In the genomic region with DNA sequence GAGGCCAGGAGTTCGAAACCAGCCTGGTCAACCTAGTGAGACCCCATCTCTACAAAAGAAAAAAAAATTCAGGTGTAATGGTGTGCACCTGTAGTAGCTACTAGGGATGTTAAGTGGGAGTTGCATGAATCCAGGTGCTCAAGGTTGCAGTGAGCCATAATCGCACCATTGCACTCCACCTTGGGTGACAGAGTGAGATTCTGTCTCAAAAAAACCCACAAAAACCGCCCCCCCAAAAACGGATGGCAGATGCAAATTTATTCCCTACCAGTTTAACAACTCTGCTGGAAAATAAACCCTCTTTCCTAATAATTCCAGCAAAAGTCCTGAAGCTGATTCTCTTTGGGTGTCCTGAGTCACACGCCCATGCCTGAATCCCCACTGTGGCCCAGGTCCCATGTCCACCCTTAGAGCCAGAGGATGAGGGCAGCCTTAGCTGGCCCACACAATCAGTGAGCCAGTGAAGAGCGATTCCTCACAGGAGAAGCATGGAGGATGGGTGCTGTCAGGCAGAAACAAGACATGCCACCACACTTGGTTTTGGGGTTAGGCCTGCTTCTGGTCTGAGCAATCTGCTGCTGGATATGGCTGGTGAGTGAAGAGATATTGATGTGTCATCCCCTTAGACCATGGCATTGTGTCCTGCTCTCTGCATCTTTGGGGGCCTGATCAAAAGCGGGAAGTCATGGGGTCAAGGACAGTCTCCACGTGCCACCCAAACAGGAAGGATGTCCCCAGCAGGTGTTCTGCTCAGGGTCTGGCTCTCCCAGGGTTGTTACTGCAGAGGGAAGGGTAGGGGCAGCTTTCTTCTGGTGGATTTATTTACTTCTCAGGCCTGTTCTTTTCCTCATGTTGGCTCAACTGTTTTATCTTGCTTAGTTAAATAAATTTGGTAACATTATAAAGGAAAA, we compare ENCODE assay signal across 17 cellular contexts.
DNase-seq lines count a peak whose midpoint lies in the region; ATAC-seq lines count a peak whose summit lies in the region.
"Had no signal": no experiment of that assay in that cellular context is flagged by ENCODE, and none has a peak within 500 bp of the region (broad histone marks: within the 10 kb centered on the region; RNA-seq: fewer than 3 reads in every experiment).

No MANE protein-coding gene starts in this region.

- H3K9me3 Mint-ChIP-seq in CD8-positive, alpha-beta memory T cell: no peaks in the 10 kb centered on the region
- H3K9me3 Mint-ChIP-seq in activated naive CD8-positive, alpha-beta T cell treated with anti-CD3 and anti-CD28 coated beads, Interleukin-2, amount 50 U/mL, for 24 hours: no peaks in the 10 kb centered on the region

- no peak for DNase-seq in CD8-positive, alpha-beta memory T cell
- DNase-seq in KG1 (lab: John Stamatoyannopoulos, UW) (peak; percentile 14), putamen (ENCODE audit: low spot score) (peak; percentile 62), Right ventricle myocardium inferior (ENCODE audit: missing footprints) (no peak)
- peak; percentile 21 for DNase-seq in activated naive CD8-positive, alpha-beta T cell treated with anti-CD3 and anti-CD28 coated beads, Interleukin-2, amount 50 U/mL, for 24 hours
- DNase-seq: activated effector memory CD4-positive, alpha-beta T cell treated with Interleukin-2 at 50 U/mL for 16 hours; AML-193; HCEC 1CT; left colon; NCI-H1694; NCI-H2227 treated with DMSO at 0.1 percent for 48 hours; SK-N-SH had no signal

- H3K9me3 ChIP-seq in CD8-positive, alpha-beta memory T cell (ENCODE audit: low read length): no peaks in the 10 kb centered on the region
- H3K9me3 ChIP-seq: ascending aorta, Peyer's patch, SK-N-SH, thoracic aorta had no signal

- H3K4me3 Mint-ChIP-seq in CD8-positive, alpha-beta memory T cell: peak overlapping the region in 2 of 7 donors; percentile 15 to 39
- H3K4me3 Mint-ChIP-seq in activated naive CD8-positive, alpha-beta T cell treated with anti-CD3 and anti-CD28 coated beads, Interleukin-2, amount 50 U/mL, for 24 hours: no peak overlapping the region

- H3K27me3 Mint-ChIP-seq in CD8-positive, alpha-beta memory T cell: peaks cover 0 to 2% of the 10 kb centered on the region in 2 donors
- H3K27me3 Mint-ChIP-seq in activated naive CD8-positive, alpha-beta T cell treated with anti-CD3 and anti-CD28 coated beads, Interleukin-2, amount 50 U/mL, for 24 hours: no peaks in the 10 kb centered on the region

- peaks cover 64 to 84% (median 77%) of the 10 kb centered on the region in 3 donors for H3K4me1 Mint-ChIP-seq in CD8-positive, alpha-beta memory T cell
- H3K4me1 Mint-ChIP-seq in activated naive CD8-positive, alpha-beta T cell treated with anti-CD3 and anti-CD28 coated beads, Interleukin-2, amount 50 U/mL, for 24 hours: peaks cover 80% of the 10 kb centered on the region

- H3K27ac Mint-ChIP-seq in CD8-positive, alpha-beta memory T cell: peak overlapping the region in 7 of 8 donors; percentile 29 to 83 (median 50)
- H3K27ac Mint-ChIP-seq in activated naive CD8-positive, alpha-beta T cell treated with anti-CD3 and anti-CD28 coated beads, Interleukin-2, amount 50 U/mL, for 24 hours: peak overlapping the region; percentile 45

- H3K27me3 ChIP-seq in CD8-positive, alpha-beta memory T cell (ENCODE audit: insufficient read depth, low read length, poor library complexity, severe bottlenecking): no peaks in the 10 kb centered on the region
- H3K27me3 ChIP-seq: ascending aorta, Peyer's patch had no signal

- intact Hi-C loops in Right ventricle myocardium inferior (cut with DNase I): no loop called here

- no peaks in the 10 kb centered on the region for H3K36me3 ChIP-seq in CD8-positive, alpha-beta memory T cell (ENCODE audit: insufficient read depth, low read length)
- H3K36me3 ChIP-seq: ascending aorta, Peyer's patch, thoracic aorta had no signal

- peak; percentile 65 for ATAC-seq in activated naive CD8-positive, alpha-beta T cell treated with anti-CD3 and anti-CD28 coated beads, Interleukin-2, amount 50 U/mL, for 24 hours
- ATAC-seq in HG03354 (IDR thresholded peaks at IDR 0.05; ENCODE audit: poor library complexity, severe bottlenecking, unreplicated experiment) (no peak), Right ventricle myocardium inferior (no peak), HG03432 (IDR thresholded peaks at IDR 0.05; ENCODE audit: unreplicated experiment) (no peak)
- ATAC-seq: left colon had no signal

- POLR2A ChIA-PET in CD8-positive, alpha-beta memory T cell (lab: Charles Lee): no interaction called here

- H3K4me1 ChIP-seq in CD8-positive, alpha-beta memory T cell (ENCODE audit: insufficient read depth, low read length): peaks cover 12% of the 10 kb centered on the region
- H3K4me1 ChIP-seq: ascending aorta, Peyer's patch had no signal

- CTCF ChIA-PET in CD8-positive, alpha-beta memory T cell (lab: Charles Lee): interaction anchor here (3.1 kb wide), 1 partner anchor 34 kb away, joined by 13 read pairs; no protein-coding TSS in a partner anchor

- no peak overlapping the region for H3K4me3 ChIP-seq in CD8-positive, alpha-beta memory T cell (ENCODE audit: low read length)
- H3K4me3 ChIP-seq: ascending aorta, Peyer's patch, thoracic aorta had no signal

- no peak overlapping the region for H3K27ac ChIP-seq in CD8-positive, alpha-beta memory T cell (ENCODE audit: low read depth, low read length)
- H3K27ac ChIP-seq: ascending aorta, Peyer's patch, thoracic aorta had no signal

- peaks cover 0 to 13% (median 2%) of the 10 kb centered on the region in 3 donors for H3K36me3 Mint-ChIP-seq in CD8-positive, alpha-beta memory T cell
- H3K36me3 Mint-ChIP-seq in activated naive CD8-positive, alpha-beta T cell treated with anti-CD3 and anti-CD28 coated beads, Interleukin-2, amount 50 U/mL, for 24 hours (ENCODE audit: low read depth): peaks cover 9% of the 10 kb centered on the region

Comparison
In these comparisons a context has a peak if more than half of its experiments do, and no peak if none do; other contexts are left out.
1. DNase-seq: peak in KG1 (single experiment), activated naive CD8-positive, alpha-beta T cell treated with anti-CD3 and anti-CD28 coated beads, Interleukin-2, amount 50 U/mL, for 24 hours (single experiment) and putamen (single experiment); none in CD8-positive, alpha-beta memory T cell (0 of 5) and Right ventricle myocardium inferior (single experiment).